In the genomic region with DNA sequence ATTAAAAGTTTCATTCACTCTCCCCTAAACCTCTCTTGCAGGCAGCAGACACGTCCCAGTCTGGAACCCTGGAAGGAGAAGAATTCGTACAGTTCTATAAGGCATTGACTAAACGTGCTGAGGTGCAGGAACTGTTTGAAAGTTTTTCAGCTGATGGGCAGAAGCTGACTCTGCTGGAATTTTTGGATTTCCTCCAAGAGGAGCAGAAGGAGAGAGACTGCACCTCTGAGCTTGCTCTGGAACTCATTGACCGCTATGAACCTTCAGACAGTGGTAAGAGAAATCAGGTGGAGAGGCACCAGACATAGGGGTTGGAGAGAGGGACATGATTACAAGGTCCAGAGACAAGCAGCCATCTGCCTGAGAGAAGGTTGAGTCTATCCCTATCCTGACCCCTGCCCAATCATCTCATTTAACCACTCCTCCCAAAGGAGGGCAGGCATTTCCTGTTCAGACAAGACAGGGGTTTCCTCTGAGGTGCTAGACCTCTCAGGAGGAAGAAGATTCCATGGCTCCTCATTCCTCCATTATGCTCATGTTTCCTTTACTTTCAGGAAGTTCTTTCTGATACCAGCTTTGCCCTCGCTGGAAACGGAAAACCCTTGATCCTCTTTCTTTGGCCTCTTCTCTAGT, we compare ENCODE assay signal across 18 cellular contexts. TPM values are rescaled to one million over a fixed set of nuclear protein-coding genes. Genes with fewer than 3 reads are reported as not detected.
DNase-seq lines count a peak whose midpoint lies in the region; ATAC-seq, FAIRE-seq and TF ChIP-seq lines count a peak whose summit lies in the region.
"Had no signal": no experiment of that assay in that cellular context is flagged by ENCODE, and none has a peak within 500 bp of the region (broad histone marks: within the 10 kb centered on the region; RNA-seq: fewer than 3 reads in every experiment).

No MANE protein-coding gene starts in this region.

- no peak for DNase-seq in heart left ventricle
- no peak for DNase-seq in right atrium auricular region (ENCODE audit: low spot score)
- DNase-seq in adipocyte (ENCODE audit: low read depth) = peak; percentile 33
- no peak for DNase-seq in left cardiac atrium
- DNase-seq in CD4-positive, alpha-beta memory T cell = no peak
- no peak for DNase-seq in effector CD8-positive, alpha-beta T cell (lab: John Stamatoyannopoulos, UW)
- no peak for DNase-seq in HTR-8/SVneo (ENCODE audit: insufficient read length, low spot score)
- no peak for DNase-seq in HAP-1 (ENCODE audit: low spot score in 2 of 2)
- DNase-seq: ACHN; activated CD8-positive, alpha-beta memory T cell treated with anti-CD3 and anti-CD28 coated beads for 24 hours; amniotic stem cell; Calu3; MV-4-11; NCI-H2107; nephron progenitor cell; retina; T-cell had no signal

- no peaks in the 10 kb centered on the region for H3K36me3 Mint-ChIP-seq in CD4-positive, alpha-beta memory T cell
- H3K36me3 Mint-ChIP-seq: T-cell had no signal

- H3K4me3 Mint-ChIP-seq in CD4-positive, alpha-beta memory T cell = no peak overlapping the region
- H3K4me3 Mint-ChIP-seq: nephron progenitor cell, T-cell had no signal

- FAIRE-seq in HTR-8/SVneo (lab: Jason Lieb, UNC) = no peak

- POLR2A ChIA-PET in CD4-positive, alpha-beta memory T cell (lab: Charles Lee; ENCODE audit: partially characterized antibody) = no interaction called here

- intact Hi-C loops in heart left ventricle (cut with DNase I) = no loop called here
- intact Hi-C loops in left cardiac atrium (cut with DNase I) = no loop called here
- intact Hi-C loops in CD4-positive, alpha-beta memory T cell (cut with micrococcal nuclease) = no loop called here

- no peak overlapping the region for H3K9ac ChIP-seq in adipocyte (ENCODE audit: low read length)

- CTCF ChIA-PET in CD4-positive, alpha-beta memory T cell (lab: Charles Lee; ENCODE audit: partially characterized antibody) = no interaction called here

- in situ Hi-C loops in HAP-1 (cut with MboI; ENCODE audit: low sequenced_read_pairs) = no loop called here

- peak overlapping the region in 1 of 7 donors; percentile 70 for H3K27ac Mint-ChIP-seq in CD4-positive, alpha-beta memory T cell
- H3K27ac Mint-ChIP-seq: nephron progenitor cell, T-cell had no signal

- H3K9me3 ChIP-seq in heart left ventricle = no peaks in the 10 kb centered on the region
- no peaks in the 10 kb centered on the region for H3K9me3 ChIP-seq in right atrium auricular region
- no peaks in the 10 kb centered on the region for H3K9me3 ChIP-seq in adipocyte (ENCODE audit: control insufficient read depth, low read length)
- no peaks in the 10 kb centered on the region for H3K9me3 ChIP-seq in CD4-positive, alpha-beta memory T cell (ENCODE audit: control insufficient read depth in 1 of 2, low read length in 2 of 2)
- no peaks in the 10 kb centered on the region for H3K9me3 ChIP-seq in HAP-1
- H3K9me3 ChIP-seq: vagina had no signal

- H3K27ac ChIP-seq in heart left ventricle (peak overlapping the region in 1 of 12 donors; percentile 75), right atrium auricular region (no peak overlapping the region)
- no peak overlapping the region for H3K27ac ChIP-seq in CD4-positive, alpha-beta memory T cell (ENCODE audit: low read depth, low read length)
- H3K27ac ChIP-seq: vagina had no signal

- H3K4me1 Mint-ChIP-seq in CD4-positive, alpha-beta memory T cell = no peaks in the 10 kb centered on the region
- H3K4me1 Mint-ChIP-seq: nephron progenitor cell had no signal

- 44 to 47% (median 45%) methylated on average over 6 of the region's 6 CpGs for WGBS in heart left ventricle, 4 donors

- TF ChIP-seq POLR2A in heart left ventricle (IDR thresholded peaks at IDR 0.05) = no peak

- H3K36me3 ChIP-seq in heart left ventricle (no peaks in the 10 kb centered on the region), right atrium auricular region (no peaks in the 10 kb centered on the region), adipocyte (ENCODE audit: control insufficient read depth, insufficient read depth, low read length, severe bottlenecking) (peaks cover 5% of the 10 kb centered on the region), HAP-1 (replicated peaks) (no peaks in the 10 kb centered on the region)
- H3K36me3 ChIP-seq in CD4-positive, alpha-beta memory T cell (ENCODE audit: insufficient read depth, low read length) = no peaks in the 10 kb centered on the region
- H3K36me3 ChIP-seq: vagina had no signal

- no peaks in the 10 kb centered on the region for H3K27me3 Mint-ChIP-seq in CD4-positive, alpha-beta memory T cell
- H3K27me3 Mint-ChIP-seq: T-cell had no signal

- no peaks in the 10 kb centered on the region for H3K27me3 ChIP-seq in heart left ventricle
- H3K27me3 ChIP-seq in right atrium auricular region = no peaks in the 10 kb centered on the region
- no peaks in the 10 kb centered on the region for H3K27me3 ChIP-seq in adipocyte (replicated peaks; ENCODE audit: control insufficient read depth, insufficient read depth, low read length)
- H3K27me3 ChIP-seq in CD4-positive, alpha-beta memory T cell (ENCODE audit: insufficient read depth, low read length) = no peaks in the 10 kb centered on the region
- H3K27me3 ChIP-seq in HAP-1 (ENCODE audit: low read depth) = 0 out of 2 replicates have a peak, but pooled peaks cover 2% of the 10 kb centered on the region
- H3K27me3 ChIP-seq: vagina had no signal

- H3K4me3 ChIP-seq in heart left ventricle (no peak overlapping the region), right atrium auricular region (no peak overlapping the region), adipocyte (ENCODE audit: low read length) (no peak overlapping the region), HAP-1 (no peak overlapping the region)
- no peak overlapping the region for H3K4me3 ChIP-seq in CD4-positive, alpha-beta memory T cell (ENCODE audit: low read length in 2 of 2)
- H3K4me3 ChIP-seq: vagina had no signal

- H3K4me1 ChIP-seq in heart left ventricle (peaks cover 0 to 19% (median 0%) of the 10 kb centered on the region in 12 donors), right atrium auricular region (no peaks in the 10 kb centered on the region), adipocyte (ENCODE audit: control insufficient read depth, insufficient read depth, low read length) (no peaks in the 10 kb centered on the region), HAP-1 (no peaks in the 10 kb centered on the region)
- H3K4me1 ChIP-seq in CD4-positive, alpha-beta memory T cell (ENCODE audit: insufficient read depth, low read length) = no peaks in the 10 kb centered on the region
- H3K4me1 ChIP-seq: vagina had no signal

- TF ChIP-seq CTCF in heart left ventricle (IDR thresholded peaks at IDR 0.05) (no peak), right atrium auricular region (IDR thresholded peaks at IDR 0.05) (no peak)

- ATAC-seq in heart left ventricle (peak in 3 of 4 donors; percentile 11 to 77 (median 53)), left cardiac atrium (peak; percentile 30 to 47)
- ATAC-seq: T-cell had no signal

- H3K9me3 Mint-ChIP-seq in CD4-positive, alpha-beta memory T cell = peaks cover 0 to 2% (median 0%) of the 10 kb centered on the region in 8 donors
- H3K9me3 Mint-ChIP-seq: nephron progenitor cell, T-cell had no signal

RNA-seq across cellular contexts. Expression of gene PLCD4, which starts 15.0 kb away (rescaled TPM):
- total RNA-seq in heart left ventricle = 1 to 10 TPM in 4 of 9 donors, under 1 TPM in 5; 0.14 to 1.9 (median 0.67) TPM
- polyA plus RNA-seq in heart left ventricle = under 1 TPM; 0.11 to 0.34 TPM
- total RNA-seq in right atrium auricular region = under 1 TPM; 0.51 to 0.70 TPM
- 1 to 10 TPM in 1 of 2 donors, under 1 TPM in 1; 0.73 to 3.0 TPM for total RNA-seq in left cardiac atrium
- under 1 TPM; 0.26 to 0.30 TPM for total RNA-seq in CD4-positive, alpha-beta memory T cell
- polyA plus RNA-seq in CD4-positive, alpha-beta memory T cell = under 1 TPM in 1 of 2 donors, not detected in 1; 0.49 TPM

RNA-seq across cellular contexts. Expression of gene ZNF142, which starts 36.7 kb away (rescaled TPM):
- total RNA-seq in heart left ventricle = 10 to 100 TPM; 18.1 to 46.0 (median 21.8) TPM
- polyA plus RNA-seq in heart left ventricle = 10 to 100 TPM; 10.4 to 12.6 TPM
- 10 to 100 TPM; 13.6 to 17.9 TPM for total RNA-seq in right atrium auricular region
- total RNA-seq in left cardiac atrium = 10 to 100 TPM; 12.6 to 17.8 TPM
- 10 to 100 TPM; 44.4 to 54.5 TPM for total RNA-seq in CD4-positive, alpha-beta memory T cell
- 10 to 100 TPM in 1 of 2 donors, 1 to 10 TPM in 1; 1.9 to 17.3 TPM for polyA plus RNA-seq in CD4-positive, alpha-beta memory T cell

RNA-seq across cellular contexts. Expression of gene BCS1L, which starts 36.8 kb away (rescaled TPM):
- total RNA-seq in heart left ventricle (10 to 100 TPM; 27.3 to 53.2 (median 43.7) TPM), right atrium auricular region (10 to 100 TPM; 16.8 to 21.2 TPM), left cardiac atrium (10 to 100 TPM; 33.3 to 35.3 TPM)
- 10 to 100 TPM; 43.3 to 54.7 TPM for polyA plus RNA-seq in heart left ventricle
- 10 to 100 TPM; 53.0 to 57.2 TPM for total RNA-seq in CD4-positive, alpha-beta memory T cell
- 10 to 100 TPM; 13.9 to 18.2 TPM for polyA plus RNA-seq in CD4-positive, alpha-beta memory T cell

RNA-seq across cellular contexts. Expression of gene RNF25, which starts 49.1 kb away (rescaled TPM):
- total RNA-seq in heart left ventricle = 10 to 100 TPM in 8 of 9 donors, 1 to 10 TPM in 1; 9.7 to 23.8 (median 15.0) TPM
- 10 to 100 TPM; 21.0 to 24.0 TPM for polyA plus RNA-seq in heart left ventricle
- total RNA-seq in right atrium auricular region = 10 to 100 TPM; 13.9 to 18.2 TPM
- 10 to 100 TPM; 13.6 to 15.0 TPM for total RNA-seq in left cardiac atrium
- total RNA-seq in CD4-positive, alpha-beta memory T cell = 10 to 100 TPM; 28.6 to 32.9 TPM
- polyA plus RNA-seq in CD4-positive, alpha-beta memory T cell = 10 to 100 TPM; 13.5 to 22.8 TPM

RNA-seq across cellular contexts. Expression of gene STK36, which starts 49.2 kb away (rescaled TPM):
- total RNA-seq in heart left ventricle (10 to 100 TPM in 3 of 9 donors, 1 to 10 TPM in 6; 4.7 to 16.2 (median 7.9) TPM), right atrium auricular region (1 to 10 TPM; 6.0 to 8.5 TPM), left cardiac atrium (10 to 100 TPM in 1 of 2 donors, 1 to 10 TPM in 1; 5.6 to 10.0 TPM)
- polyA plus RNA-seq in heart left ventricle = 1 to 10 TPM; 6.9 to 8.0 TPM
- total RNA-seq in CD4-positive, alpha-beta memory T cell = 10 to 100 TPM; 25.8 to 27.3 TPM
- polyA plus RNA-seq in CD4-positive, alpha-beta memory T cell = 1 to 10 TPM; 3.7 to 4.3 TPM
